ENCODE assay signal across 15 cellular contexts in genomic region chr7:157737151-157738063, GRCh38.
DNase-seq lines count a peak whose midpoint lies in the region; TF ChIP-seq lines count a peak whose summit lies in the region.
"Had no signal": no experiment of that assay in that cellular context is flagged by ENCODE, and none has a peak within 500 bp of the region (broad histone marks: within the 10 kb centered on the region; RNA-seq: fewer than 3 reads in every experiment).

No MANE protein-coding gene starts in this region.

- no peak overlapping the region for H3K27ac ChIP-seq in left ventricle myocardium inferior (replicated peaks)
- H3K27ac ChIP-seq in right atrium auricular region: no peak overlapping the region
- H3K27ac ChIP-seq in coronary artery: no peak overlapping the region

- POLR2A ChIA-PET in activated CD4-positive, alpha-beta T cell treated with anti-CD3 and anti-CD28 coated beads, Interleukin-2, amount 10 ng/mL, durations not matched to agents 7 days and 5 days (lab: Charles Lee): no interaction called here

- H3K4me3 Mint-ChIP-seq in nephron progenitor cell: no peak overlapping the region
- no peak overlapping the region for H3K4me3 Mint-ChIP-seq in activated CD4-positive, alpha-beta T cell treated with anti-CD3 and anti-CD28 coated beads, Interleukin-2, amount 10 ng/mL, durations not matched to agents 7 days and 5 days

- peak overlapping the region; percentile 60 for H3K27ac Mint-ChIP-seq in nephron progenitor cell
- H3K27ac Mint-ChIP-seq in activated CD4-positive, alpha-beta T cell treated with anti-CD3 and anti-CD28 coated beads, Interleukin-2, amount 10 ng/mL, durations not matched to agents 7 days and 5 days: no peak overlapping the region

- H3K4me1 Mint-ChIP-seq in nephron progenitor cell: peaks cover 31% of the 10 kb centered on the region
- H3K4me1 Mint-ChIP-seq in activated CD4-positive, alpha-beta T cell treated with anti-CD3 and anti-CD28 coated beads, Interleukin-2, amount 10 ng/mL, durations not matched to agents 7 days and 5 days: no peaks in the 10 kb centered on the region

- H3K9me3 ChIP-seq in left ventricle myocardium inferior (replicated peaks): no peaks in the 10 kb centered on the region
- H3K9me3 ChIP-seq in right atrium auricular region: no peaks in the 10 kb centered on the region
- H3K9me3 ChIP-seq: MG63 had no signal

- H3K9me3 Mint-ChIP-seq in nephron progenitor cell: peaks cover 4% of the 10 kb centered on the region
- H3K9me3 Mint-ChIP-seq in activated CD4-positive, alpha-beta T cell treated with anti-CD3 and anti-CD28 coated beads, Interleukin-2, amount 10 ng/mL, durations not matched to agents 7 days and 5 days: peaks cover 3% of the 10 kb centered on the region

- intact Hi-C loops in left ventricle myocardium inferior (cut with micrococcal nuclease): no loop called here

- peaks cover 79% of the 10 kb centered on the region for H3K27me3 ChIP-seq in left ventricle myocardium inferior (ENCODE audit: low read depth)
- H3K27me3 ChIP-seq in right atrium auricular region: no peaks in the 10 kb centered on the region
- H3K27me3 ChIP-seq: MG63 had no signal

- H3K36me3 Mint-ChIP-seq in nephron progenitor cell (ENCODE audit: low read depth): no peaks in the 10 kb centered on the region
- no peaks in the 10 kb centered on the region for H3K36me3 Mint-ChIP-seq in activated CD4-positive, alpha-beta T cell treated with anti-CD3 and anti-CD28 coated beads, Interleukin-2, amount 10 ng/mL, durations not matched to agents 7 days and 5 days (ENCODE audit: low read depth)

- H3K4me1 ChIP-seq in left ventricle myocardium inferior (no peaks in the 10 kb centered on the region), right atrium auricular region (no peaks in the 10 kb centered on the region)

- no peak for DNase-seq in left ventricle myocardium inferior
- no peak for DNase-seq in right atrium auricular region (ENCODE audit: low spot score)
- DNase-seq in coronary artery (ENCODE audit: low spot score): no peak
- no peak for DNase-seq in nephron progenitor cell
- no peak for DNase-seq in NCI-H510A (lab: John Stamatoyannopoulos, UW)
- no peak for DNase-seq in activated CD4-positive, alpha-beta T cell treated with anti-CD3 and anti-CD28 coated beads, Interleukin-2, amount 10 ng/mL, durations not matched to agents 7 days and 5 days
- DNase-seq in SHP77 (lab: John Stamatoyannopoulos, UW): no peak
- no peak for DNase-seq in NCI-H1417 treated with DMSO at 0.1 percent for 48 hours (lab: John Stamatoyannopoulos, UW)
- DNase-seq: 8988T, C1 segment of cervical spinal cord, MG63, NCI-H1105 treated with DMSO at 0.1 percent for 48 hours, NCI-H1930, NCI-H2171 treated with DMSO at 0.1 percent for 48 hours, SIG-M5 had no signal

- H3K4me3 ChIP-seq in left ventricle myocardium inferior (peak overlapping the region; percentile 33), right atrium auricular region (no peak overlapping the region), coronary artery (peak overlapping the region; percentile 52)
- H3K4me3 ChIP-seq: MG63 had no signal

- H3K36me3 ChIP-seq in left ventricle myocardium inferior (no peaks in the 10 kb centered on the region), right atrium auricular region (no peaks in the 10 kb centered on the region)
- H3K36me3 ChIP-seq: MG63 had no signal

- peaks cover 72% of the 10 kb centered on the region for H3K27me3 Mint-ChIP-seq in nephron progenitor cell (ENCODE audit: low read depth, poor library complexity)
- no peaks in the 10 kb centered on the region for H3K27me3 Mint-ChIP-seq in activated CD4-positive, alpha-beta T cell treated with anti-CD3 and anti-CD28 coated beads, Interleukin-2, amount 10 ng/mL, durations not matched to agents 7 days and 5 days

- TF ChIP-seq CTCF in left ventricle myocardium inferior (IDR thresholded peaks at IDR 0.05; ENCODE audit: borderline replicate concordance) (no peak), right atrium auricular region (IDR thresholded peaks at IDR 0.05) (no peak), coronary artery (IDR thresholded peaks at IDR 0.05) (no peak), nephron progenitor cell (IDR thresholded peaks at IDR 0.05) (no peak)

- CTCF ChIA-PET in activated CD4-positive, alpha-beta T cell treated with anti-CD3 and anti-CD28 coated beads, Interleukin-2, amount 10 ng/mL, durations not matched to agents 7 days and 5 days (lab: Charles Lee): no interaction called here

Comparison
In these comparisons a context has a peak if more than half of its experiments do, and no peak if none do; other contexts are left out.
1. H3K4me3 ChIP-seq: peak in left ventricle myocardium inferior (single experiment) and coronary artery (single experiment); none in right atrium auricular region (0 of 2).